7 cellular contexts compared by ENCODE assay signal in the genomic region with DNA sequence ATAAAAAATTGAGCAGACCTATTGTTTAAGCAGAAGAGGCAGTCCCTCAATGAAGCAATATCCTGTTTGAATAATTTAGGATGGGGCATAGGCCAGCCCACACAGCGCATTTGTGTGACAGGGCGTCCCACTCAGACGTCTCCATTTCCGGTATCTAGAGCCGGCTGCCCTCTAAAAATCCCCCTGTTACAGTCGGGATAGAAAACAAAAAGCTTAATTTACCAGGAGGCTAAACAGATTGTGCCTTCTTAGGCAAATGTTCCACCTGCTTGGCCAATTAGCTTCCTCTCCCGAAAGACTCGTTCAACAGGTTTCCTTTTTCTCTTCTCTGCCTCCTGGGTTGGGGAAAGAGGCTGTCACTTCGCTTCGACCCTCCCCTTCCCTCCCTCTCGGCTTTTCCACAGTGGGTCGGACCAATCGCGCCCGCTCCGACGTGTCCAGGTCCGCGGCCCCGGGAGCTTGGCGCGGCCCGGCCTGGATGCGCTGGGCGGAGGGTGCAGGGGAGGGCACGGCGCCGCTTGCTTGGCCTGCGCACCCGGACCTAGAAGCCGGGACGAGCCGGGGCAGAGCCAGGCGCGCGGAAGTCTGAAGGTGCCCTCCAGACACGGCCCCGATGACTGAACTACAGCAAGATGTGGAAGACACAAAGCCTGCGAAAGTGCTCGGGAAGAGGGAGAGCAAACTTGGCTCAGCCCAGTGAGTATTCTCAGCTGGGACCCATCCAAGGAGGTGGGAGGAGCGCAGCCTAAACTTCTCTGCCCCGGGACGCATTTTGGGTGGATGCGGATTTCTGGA. TPM values are rescaled to one million over a fixed set of nuclear protein-coding genes. Genes with fewer than 3 reads are reported as not detected.
DNase-seq lines count a peak whose midpoint lies in the region; ATAC-seq and TF ChIP-seq lines count a peak whose summit lies in the region.

A gene with protein sequence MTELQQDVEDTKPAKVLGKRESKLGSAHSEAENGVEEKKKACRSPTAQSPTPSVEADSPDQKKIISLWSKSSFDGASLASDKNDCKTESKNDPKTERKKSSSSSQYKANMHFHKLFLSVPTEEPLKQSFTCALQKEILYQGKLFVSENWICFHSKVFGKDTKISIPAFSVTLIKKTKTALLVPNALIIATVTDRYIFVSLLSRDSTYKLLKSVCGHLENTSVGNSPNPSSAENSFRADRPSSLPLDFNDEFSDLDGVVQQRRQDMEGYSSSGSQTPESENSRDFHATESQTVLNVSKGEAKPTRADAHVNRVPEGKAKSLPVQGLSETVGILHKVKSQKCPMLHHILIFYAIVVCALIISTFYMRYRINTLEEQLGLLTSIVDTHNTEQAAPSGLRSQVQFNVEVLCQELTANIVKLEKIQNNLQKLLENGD (plus strand): TSS at position 416 of the 795 bp plus-strand sequence. CDS start 198 bp downstream, at position 614.

- H3K9me3 ChIP-seq in ectodermal cell (ENCODE audit: control insufficient read depth, low read length): no peaks in the 10 kb centered on the region

- H3K4me3 Mint-ChIP-seq in activated CD8-positive, alpha-beta T cell treated with anti-CD3 and anti-CD28 coated beads for 36 hours: peak within 1 kb of the TSS; percentile 85

- peak within 1 kb of the TSS; percentile 21 for H3K27ac ChIP-seq in ectodermal cell (ENCODE audit: insufficient read depth, low read depth, low read length, poor library complexity, severe bottlenecking)

- H3K36me3 Mint-ChIP-seq in activated CD8-positive, alpha-beta T cell treated with anti-CD3 and anti-CD28 coated beads for 36 hours (ENCODE audit: low read depth): peaks cover 4% of the 10 kb centered on the region

- H3K36me3 ChIP-seq in ectodermal cell (ENCODE audit: control insufficient read depth, insufficient read depth, low read length): no peaks in the 10 kb centered on the region

- 1% methylated on average over 44 of the region's 44 CpGs for WGBS in ectodermal cell, 2 experiments
- WGBS in lower leg skin, 2 donors: 0% methylated on average over 44 of the region's 44 CpGs

- DNase-seq in NCI-H345 treated with DMSO at 0.1 percent for 48 hours (lab: John Stamatoyannopoulos, UW; ENCODE audit: unreplicated experiment) (peak; percentile 32), lower leg skin (ENCODE audit: low spot score in 2 of 2) (peak; percentile 85 to 96)
- peak; percentile 88 for DNase-seq in activated CD8-positive, alpha-beta T cell treated with anti-CD3 and anti-CD28 coated beads for 36 hours
- DNase-seq in stimulated activated CD4-positive, alpha-beta T cell treated with anti-CD3 and anti-CD28 coated beads, Interleukin-4, amount 100 ng/mL, for 4 hours: peak; percentile 48 to 68

- H3K4me1 ChIP-seq in ectodermal cell (ENCODE audit: control insufficient read depth, insufficient read depth, low read length): no peaks in the 10 kb centered on the region

- POLR2A ChIA-PET in activated CD8-positive, alpha-beta T cell treated with anti-CD3 and anti-CD28 coated beads for 36 hours (lab: Charles Lee): interaction anchor here (0.7 to 2.8 kb wide), 11 partner anchors 10 to 86 kb away, joined by 3 to 27 read pairs (median 4); no protein-coding TSS in a partner anchor

- H3K27ac Mint-ChIP-seq in activated CD8-positive, alpha-beta T cell treated with anti-CD3 and anti-CD28 coated beads for 36 hours: peak within 1 kb of the TSS; percentile 90

- TF ChIP-seq POLR2A in GM18526 (IDR thresholded peaks at IDR 0.05; ENCODE audit: extremely low read depth, insufficient read length): peak; percentile 55
- TF ChIP-seq POLR2A in lower leg skin (IDR thresholded peaks at IDR 0.05): no peak

- peak; percentile 87 for ATAC-seq in HG03039 (IDR thresholded peaks at IDR 0.05; ENCODE audit: unreplicated experiment)
- ATAC-seq in activated CD8-positive, alpha-beta T cell treated with anti-CD3 and anti-CD28 coated beads for 36 hours: peak; percentile 92

- CTCF ChIA-PET in activated CD8-positive, alpha-beta T cell treated with anti-CD3 and anti-CD28 coated beads for 36 hours (lab: Charles Lee): interaction anchor here (1.1 to 1.7 kb wide), 8 partner anchors 15 to 77 kb away, joined by 3 to 8 read pairs (median 3); no protein-coding TSS in a partner anchor

- no peaks in the 10 kb centered on the region for H3K27me3 ChIP-seq in ectodermal cell (ENCODE audit: control insufficient read depth, insufficient read depth, low read length, poor library complexity, severe bottlenecking)

- no peaks in the 10 kb centered on the region for H3K9me3 Mint-ChIP-seq in activated CD8-positive, alpha-beta T cell treated with anti-CD3 and anti-CD28 coated beads for 36 hours

- H3K27me3 Mint-ChIP-seq in activated CD8-positive, alpha-beta T cell treated with anti-CD3 and anti-CD28 coated beads for 36 hours: no peaks in the 10 kb centered on the region

- H3K4me1 Mint-ChIP-seq in activated CD8-positive, alpha-beta T cell treated with anti-CD3 and anti-CD28 coated beads for 36 hours (ENCODE audit: low read depth): peaks cover 33% of the 10 kb centered on the region

- no peak for TF ChIP-seq CTCF in activated CD8-positive, alpha-beta T cell treated with anti-CD3 and anti-CD28 coated beads for 36 hours (IDR thresholded peaks at IDR 0.05)
- TF ChIP-seq CTCF in lower leg skin (IDR thresholded peaks at IDR 0.05): no peak

- intact Hi-C loops in activated CD8-positive, alpha-beta T cell treated with anti-CD3 and anti-CD28 coated beads for 36 hours (cut with micrococcal nuclease): no loop called here
- intact Hi-C loops in lower leg skin (cut with DNase I; ENCODE audit: low total_unique reads): no loop called here

- H3K4me3 ChIP-seq in ectodermal cell (ENCODE audit: insufficient read depth, low read depth, low read length): peak within 1 kb of the TSS; percentile 71
- H3K4me3 ChIP-seq in lower leg skin (ENCODE audit: low read depth, poor library complexity, severe bottlenecking): peak within 1 kb of the TSS; percentile 62

RNA-seq across cellular contexts. Expression of the gene that starts here (rescaled TPM):
- total RNA-seq in activated CD8-positive, alpha-beta T cell treated with anti-CD3 and anti-CD28 coated beads for 36 hours: 1 to 10 TPM; 8.0 to 8.4 TPM
- polyA plus RNA-seq in ectodermal cell (2013, experiment 1 of 4): 5.8 TPM
- polyA plus RNA-seq in ectodermal cell (2013, experiment 2 of 4): 5.5 TPM
- polyA plus RNA-seq in ectodermal cell (2013, experiment 3 of 4): 5.7 TPM
- polyA plus RNA-seq in ectodermal cell (2013, experiment 4 of 4): 7.0 TPM
- 10 to 100 TPM; 58.9 to 99.8 (median 75.8) TPM for total RNA-seq in lower leg skin

Comparison
In these comparisons a context has a peak if more than half of its experiments do, and no peak if none do; other contexts are left out.
1. Peak in every context shown above with its lines: DNase-seq, ATAC-seq, H3K4me3 ChIP-seq and H3K27ac ChIP-seq.
2. RNA of the gene that starts here (total RNA-seq): 58.9 to 99.8 TPM in lower leg skin; 8.0 to 8.4 TPM in activated CD8-positive, alpha-beta T cell treated with anti-CD3 and anti-CD28 coated beads for 36 hours; every median in the first group is over 4 times any median in the second.
3. DNase-seq: peak in every context shown above with its lines; median percentile 90 in lower leg skin; 88 in activated CD8-positive, alpha-beta T cell treated with anti-CD3 and anti-CD28 coated beads for 36 hours; 58 in stimulated activated CD4-positive, alpha-beta T cell treated with anti-CD3 and anti-CD28 coated beads, Interleukin-4, amount 100 ng/mL, for 4 hours; 32 in NCI-H345 treated with DMSO at 0.1 percent for 48 hours.